35 cellular contexts compared by ENCODE assay signal in the genomic region with DNA sequence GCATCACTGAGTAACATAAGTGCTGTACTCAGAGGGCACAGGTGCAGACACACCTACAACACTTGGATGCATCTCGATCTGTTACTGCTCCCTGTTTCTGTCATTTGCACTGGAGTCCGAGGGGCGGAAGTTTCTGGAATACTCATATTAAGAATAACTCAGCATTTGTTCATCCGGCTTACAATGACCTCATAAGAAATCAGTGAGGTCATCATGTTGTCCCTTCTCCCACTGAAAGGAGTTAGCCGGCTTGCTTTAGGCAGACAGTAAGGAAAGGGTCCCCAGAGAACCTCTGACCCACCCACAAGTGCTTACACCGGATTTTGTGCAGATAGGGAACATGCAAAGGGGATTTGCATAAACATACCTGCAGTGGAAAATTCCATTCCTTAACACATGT.
DNase-seq lines count a peak whose midpoint lies in the region; ATAC-seq, FAIRE-seq and TF ChIP-seq lines count a peak whose summit lies in the region.
"Had no signal": no experiment of that assay in that cellular context is flagged by ENCODE, and none has a peak within 500 bp of the region (broad histone marks: within the 10 kb centered on the region; RNA-seq: fewer than 3 reads in every experiment).

No MANE protein-coding gene starts in this region.

- no peaks in the 10 kb centered on the region for H4K20me1 ChIP-seq in HepG2 (ENCODE audit: insufficient read depth, low read length)
- H4K20me1 ChIP-seq in hepatocyte (ENCODE audit: insufficient read depth, poor library complexity, severe bottlenecking): no peaks in the 10 kb centered on the region
- H4K20me1 ChIP-seq in neural progenitor cell (ENCODE audit: low read depth): no peaks in the 10 kb centered on the region
- H4K20me1 ChIP-seq: BLaER1; BLaER1 treated with 17β-estradiol and CSF1 and Interleukin-3, amounts not matched to agents 10 nM and 100 nM had no signal

- no peak overlapping the region for H3K27ac Mint-ChIP-seq in neural progenitor cell
- H3K27ac Mint-ChIP-seq: B cell; CD14-positive monocyte; CD4-positive, alpha-beta memory T cell; CD4-positive, alpha-beta T cell; CD4-positive, CD25-positive, alpha-beta regulatory T cell; CD8-positive, alpha-beta memory T cell; CD8-positive, alpha-beta T cell had no signal

- no peak for FAIRE-seq in HepG2 (lab: Jason Lieb, UNC)
- FAIRE-seq: A204.1, A549, D721Med had no signal

- intact Hi-C loops in HepG2 (cut with micrococcal nuclease; ENCODE audit: unreplicated experiment) (no loop called here), right lobe of liver (cut with DNase I) (no loop called here)

- no TSS peak for BruUV-seq in HepG2 (replicated peaks; lab: Mats Ljungman, UMichigan)

- no peak overlapping the region for H2AFZ ChIP-seq in HepG2 (ENCODE audit: low read length)
- no peak overlapping the region for H2AFZ ChIP-seq in hepatocyte
- H2AFZ ChIP-seq in neural progenitor cell (replicated peaks): peak overlapping the region; percentile 12

- no peaks in the 10 kb centered on the region for H3F3A ChIP-seq in neural progenitor cell (ENCODE audit: low read depth)

- no peak for TF ChIP-seq EP300 in HepG2 (IDR thresholded peaks at IDR 0.05; ENCODE audit: low read depth in 2 of 2, low read length in 2 of 2)
- no peak for TF ChIP-seq EP300 in HepG2 (CRISPR knock-in tag; IDR thresholded peaks at IDR 0.05; ENCODE audit: borderline replicate concordance)

- in situ Hi-C loops in HepG2 (cut with HindIII; ENCODE audit: extremely low pct_ligation_motif_present, low pct_unique_long_range_greater_than_20kb): no loop called here

- no peaks in the 10 kb centered on the region for H3K27me3 ChIP-seq in HepG2 (ENCODE audit: control insufficient read depth in 1 of 2, insufficient read depth in 2 of 2, low read length in 2 of 2)
- H3K27me3 ChIP-seq in right lobe of liver: no peaks in the 10 kb centered on the region
- no peaks in the 10 kb centered on the region for H3K27me3 ChIP-seq in hepatocyte
- no peaks in the 10 kb centered on the region for H3K27me3 ChIP-seq in neural progenitor cell
- H3K27me3 ChIP-seq: BE2C; BLaER1; BLaER1 treated with 17β-estradiol and CSF1 and Interleukin-3, amounts not matched to agents 10 nM and 100 nM had no signal

- no peak for TF ChIP-seq CTCF in HepG2 (CRISPR knock-in tag; IDR thresholded peaks at IDR 0.05)
- TF ChIP-seq CTCF in right lobe of liver (IDR thresholded peaks at IDR 0.05): no peak
- no peak for TF ChIP-seq CTCF in hepatocyte (IDR thresholded peaks at IDR 0.05; ENCODE audit: poor library complexity)
- TF ChIP-seq CTCF in neural progenitor cell (IDR thresholded peaks at IDR 0.05): no peak

- H3K4me2 ChIP-seq in HepG2 (ENCODE audit: low read depth, low read length) (no peak overlapping the region), hepatocyte (no peak overlapping the region), neural progenitor cell (no peak overlapping the region)
- H3K4me2 ChIP-seq: A549; BLaER1; BLaER1 treated with 17β-estradiol and CSF1 and Interleukin-3, amounts not matched to agents 10 nM and 100 nM had no signal

- ATAC-seq in HepG2 (no peak), right lobe of liver (no peak)
- ATAC-seq: A549; CD8-positive, alpha-beta T cell had no signal

- no peak overlapping the region for H3K9ac ChIP-seq in HepG2 (ENCODE audit: insufficient read depth, low read depth, low read length)
- H3K9ac ChIP-seq in neural progenitor cell: no peak overlapping the region
- H3K9ac ChIP-seq: BLaER1; BLaER1 treated with 17β-estradiol and CSF1 and Interleukin-3, amounts not matched to agents 10 nM and 100 nM had no signal

- DNase-seq in HepG2 (ENCODE audit: low spot score): no peak
- no peak for DNase-seq in right lobe of liver
- DNase-seq in hepatocyte (ENCODE audit: low spot score): no peak
- no peak for DNase-seq in neural progenitor cell (ENCODE audit: low spot score)
- no peak for DNase-seq in H4 (ENCODE audit: low spot score)
- no peak for DNase-seq in NCI-H2196 treated with DMSO at 0.1 percent for 48 hours (lab: John Stamatoyannopoulos, UW; ENCODE audit: unreplicated experiment)
- DNase-seq: 8988T; ACHN; AML-193; BE2C; C1 segment of cervical spinal cord; Caco-2; Calu3; CD4-positive, alpha-beta memory T cell; CD4-positive, alpha-beta T cell; CD4-positive, CD25-positive, alpha-beta regulatory T cell; CD8-positive, alpha-beta memory T cell; CD8-positive, alpha-beta T cell; COR-L47; DMS 273 treated with DMSO at 0.1 percent for 48 hours; DMS153; DMS53; DMS79; DMS79 treated with DMSO at 0.1 percent for 48 hours; DND-41; EL had no signal

- 10% methylated on average over 6 of the region's 6 CpGs for WGBS in HepG2 (ENCODE audit: low lambda C conversion rate)
- WGBS in right lobe of liver (ENCODE audit: insufficient coverage, low coverage, low lambda C conversion rate, missing lambda C conversion rate): 89% methylated on average over 3 of the region's 6 CpGs
- 81% methylated on average over 6 of the region's 6 CpGs for WGBS in hepatocyte (ENCODE audit: low lambda C conversion rate, missing lambda C conversion rate)

- H3K27ac ChIP-seq in HepG2 (ENCODE audit: extremely low read length, insufficient read depth, low read length) (no peak overlapping the region), right lobe of liver (no peak overlapping the region), hepatocyte (peak overlapping the region; percentile 46), neural progenitor cell (no peak overlapping the region)
- H3K27ac ChIP-seq: 22Rv1; A549; BLaER1; BLaER1 treated with 17β-estradiol and CSF1 and Interleukin-3, amounts not matched to agents 10 nM and 100 nM; C4-2B had no signal

- H3K4me3 ChIP-seq in HepG2 (replicated peaks in 1 of 3; ENCODE audit: insufficient read depth in 1 of 3, low read depth in 2 of 3, low read length in 3 of 3): no peak overlapping the region
- H3K4me3 ChIP-seq in right lobe of liver: no peak overlapping the region
- no peak overlapping the region for H3K4me3 ChIP-seq in hepatocyte
- H3K4me3 ChIP-seq in neural progenitor cell: no peak overlapping the region
- H3K4me3 ChIP-seq: A549; BLaER1; BLaER1 treated with 17β-estradiol and CSF1 and Interleukin-3, amounts not matched to agents 10 nM and 100 nM had no signal

- CTCF ChIA-PET in HepG2 (lab: Yijun Ruan, JAX; ENCODE audit: low intra/inter-chr PET ratio, low total read pairs): no interaction called here

- H3K4me1 Mint-ChIP-seq in neural progenitor cell: peaks cover 6% of the 10 kb centered on the region
- H3K4me1 Mint-ChIP-seq: B cell; CD14-positive monocyte; CD4-positive, alpha-beta memory T cell; CD4-positive, CD25-positive, alpha-beta regulatory T cell; CD8-positive, alpha-beta memory T cell had no signal

- no peak overlapping the region for H3K4me3 Mint-ChIP-seq in neural progenitor cell
- H3K4me3 Mint-ChIP-seq: B cell; CD14-positive monocyte; CD4-positive, alpha-beta memory T cell; CD4-positive, alpha-beta T cell; CD4-positive, CD25-positive, alpha-beta regulatory T cell; CD8-positive, alpha-beta memory T cell; CD8-positive, alpha-beta T cell had no signal

- TF ChIP-seq POLR2A in HepG2 (IDR thresholded peaks at IDR 0.05; ENCODE audit: insufficient read depth in 1 of 2, low read depth in 2 of 2, low read length in 2 of 2) (no peak), right lobe of liver (IDR thresholded peaks at IDR 0.05) (no peak)

- POLR2A ChIA-PET in HepG2 (lab: Yijun Ruan, JAX): no interaction called here

- H3K9me3 Mint-ChIP-seq in neural progenitor cell: no peaks in the 10 kb centered on the region

- no peaks in the 10 kb centered on the region for H3K9me2 ChIP-seq in hepatocyte (replicated peaks; ENCODE audit: insufficient read depth)

- TF ChIP-seq RAD21 in HepG2 (CRISPR knock-in tag; IDR thresholded peaks at IDR 0.05): no peak

- no peaks in the 10 kb centered on the region for H3K36me3 Mint-ChIP-seq in neural progenitor cell
- H3K36me3 Mint-ChIP-seq: CD14-positive monocyte; CD4-positive, alpha-beta memory T cell; CD4-positive, CD25-positive, alpha-beta regulatory T cell; CD8-positive, alpha-beta memory T cell; CD8-positive, alpha-beta T cell had no signal

- 0 out of 2 replicates have a peak, but pooled peaks cover 7% of the 10 kb centered on the region for H3K9me3 ChIP-seq in HepG2 (ENCODE audit: low read length)
- H3K9me3 ChIP-seq in right lobe of liver: no peaks in the 10 kb centered on the region
- no peaks in the 10 kb centered on the region for H3K9me3 ChIP-seq in hepatocyte (ENCODE audit: low read depth)
- H3K9me3 ChIP-seq in neural progenitor cell (ENCODE audit: low read depth): no peaks in the 10 kb centered on the region
- H3K9me3 ChIP-seq: A549, BE2C, Caco-2 had no signal

- H3K36me3 ChIP-seq in HepG2 (replicated peaks in 1 of 2; ENCODE audit: control insufficient read depth in 1 of 2, insufficient read depth in 2 of 2, low read length in 2 of 2) (no peaks in the 10 kb centered on the region), right lobe of liver (no peaks in the 10 kb centered on the region), hepatocyte (replicated peaks; ENCODE audit: insufficient read depth, low read depth) (no peaks in the 10 kb centered on the region), neural progenitor cell (no peaks in the 10 kb centered on the region)
- H3K36me3 ChIP-seq: BE2C; BLaER1; BLaER1 treated with 17β-estradiol and CSF1 and Interleukin-3, amounts not matched to agents 10 nM and 100 nM had no signal

- peaks cover under 1% of the 10 kb centered on the region for H3K27me3 Mint-ChIP-seq in neural progenitor cell (ENCODE audit: insufficient read depth, low read depth)
- H3K27me3 Mint-ChIP-seq: CD4-positive, alpha-beta T cell; CD4-positive, CD25-positive, alpha-beta regulatory T cell had no signal

- H3K79me2 ChIP-seq in HepG2 (ENCODE audit: insufficient read depth, low read length): no peaks in the 10 kb centered on the region
- H3K79me2 ChIP-seq in hepatocyte: no peaks in the 10 kb centered on the region
- H3K79me2 ChIP-seq in neural progenitor cell (ENCODE audit: low read depth): no peaks in the 10 kb centered on the region

- H3K4me1 ChIP-seq in HepG2 (ENCODE audit: insufficient read depth, low read length): no peaks in the 10 kb centered on the region
- H3K4me1 ChIP-seq in right lobe of liver: no peaks in the 10 kb centered on the region
- no peaks in the 10 kb centered on the region for H3K4me1 ChIP-seq in hepatocyte (ENCODE audit: insufficient read depth)
- peaks cover 6% of the 10 kb centered on the region for H3K4me1 ChIP-seq in neural progenitor cell
- H3K4me1 ChIP-seq: A549, BE2C, Caco-2 had no signal

TF ChIP-seq in HepG2, 621 proteins besides CTCF, POLR2A, EP300 and RAD21 (continues in another document):
- TF ChIP-seq NCOA2 (CRISPR knock-in tag; IDR thresholded peaks at IDR 0.05) (no peak), TCF12 (IDR thresholded peaks at IDR 0.05) (no peak), TCF12 (CRISPR knock-in tag; IDR thresholded peaks at IDR 0.05) (no peak)
